Comparison of ENCODE assay signal across 2 cellular contexts in the genomic region with DNA sequence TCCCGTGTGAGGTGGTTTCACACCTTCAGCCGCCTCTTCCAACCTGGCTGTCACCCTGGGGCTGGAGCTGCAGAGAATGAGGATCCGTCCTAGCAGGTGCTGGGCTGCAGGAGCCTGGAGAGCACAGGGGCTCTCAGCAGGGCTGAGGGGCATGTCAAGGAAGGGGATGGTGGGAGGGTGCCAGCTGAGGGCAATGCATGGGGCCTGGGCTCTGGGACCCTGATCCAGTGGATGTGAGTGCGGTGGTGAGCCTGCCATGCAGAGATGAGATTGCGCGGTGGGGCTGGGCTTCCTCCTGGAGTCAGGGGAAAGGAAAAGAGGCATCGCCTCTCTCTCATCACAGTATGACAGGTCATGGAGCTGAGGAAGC.
TF ChIP-seq lines count a peak whose summit lies in the region.

No MANE protein-coding gene starts in this region.

TF ChIP-seq in A549, 52 proteins besides CTCF, POLR2A, EP300 and RAD21:
- no peak for TF ChIP-seq MAX (IDR thresholded peaks at IDR 0.05)
- TF ChIP-seq SREBF2 (IDR thresholded peaks at IDR 0.05), result no peak
- TF ChIP-seq MAZ (IDR thresholded peaks at IDR 0.05; ENCODE audit: borderline replicate concordance, low read depth, low read length), result no peak
- no peak for TF ChIP-seq CHD4 (IDR thresholded peaks at IDR 0.05; ENCODE audit: borderline replicate concordance)
- no peak for TF ChIP-seq ZFP36 (IDR thresholded peaks at IDR 0.05; ENCODE audit: borderline replicate concordance, partially characterized antibody)
- no peak for TF ChIP-seq REST (IDR thresholded peaks at IDR 0.05)
- TF ChIP-seq NFE2L2 (conservative IDR thresholded peaks at IDR 0.05; ENCODE audit: low read length), result no peak
- no peak for TF ChIP-seq ZSCAN20 (CRISPR knock-in tag; IDR thresholded peaks at IDR 0.05)
- no peak for TF ChIP-seq KDM1A (IDR thresholded peaks at IDR 0.05; ENCODE audit: low read depth)
- TF ChIP-seq BHLHE40 (IDR thresholded peaks at IDR 0.05; ENCODE audit: low read depth, low read length), result no peak
- TF ChIP-seq, protein P1, sequence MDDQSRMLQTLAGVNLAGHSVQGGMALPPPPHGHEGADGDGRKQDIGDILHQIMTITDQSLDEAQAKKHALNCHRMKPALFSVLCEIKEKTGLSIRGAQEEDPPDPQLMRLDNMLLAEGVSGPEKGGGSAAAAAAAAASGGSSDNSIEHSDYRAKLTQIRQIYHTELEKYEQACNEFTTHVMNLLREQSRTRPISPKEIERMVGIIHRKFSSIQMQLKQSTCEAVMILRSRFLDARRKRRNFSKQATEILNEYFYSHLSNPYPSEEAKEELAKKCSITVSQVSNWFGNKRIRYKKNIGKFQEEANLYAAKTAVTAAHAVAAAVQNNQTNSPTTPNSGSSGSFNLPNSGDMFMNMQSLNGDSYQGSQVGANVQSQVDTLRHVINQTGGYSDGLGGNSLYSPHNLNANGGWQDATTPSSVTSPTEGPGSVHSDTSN (IDR thresholded peaks at IDR 0.05), result no peak
- no peak for TF ChIP-seq ZC3H11A (IDR thresholded peaks at IDR 0.05)
- TF ChIP-seq JUNB (IDR thresholded peaks at IDR 0.05), result no peak
- TF ChIP-seq SMC3 (IDR thresholded peaks at IDR 0.05), result no peak
- no peak for TF ChIP-seq CBX2 (IDR thresholded peaks at IDR 0.05; ENCODE audit: borderline replicate concordance, low read depth)
- no peak for TF ChIP-seq RCOR1 (IDR thresholded peaks at IDR 0.05; ENCODE audit: low read depth, low read length)
- no peak for TF ChIP-seq BCL3 (IDR thresholded peaks at IDR 0.05)

TF ChIP-seq in endothelial cell of umbilical vein, 7 proteins besides CTCF, POLR2A, EP300 and RAD21:
- no peak for TF ChIP-seq JUN (IDR thresholded peaks at IDR 0.05; ENCODE audit: borderline replicate concordance, insufficient read depth, insufficient read length, low read depth)
- peak; percentile 3 for TF ChIP-seq POLR2AphosphoS5 (IDR thresholded peaks at IDR 0.05; ENCODE audit: insufficient read depth, low read depth, low read length)
- no peak for TF ChIP-seq MAX (IDR thresholded peaks at IDR 0.05; ENCODE audit: insufficient read depth, insufficient read length)
TF ChIP-seq in endothelial cell of umbilical vein: peak in this region for 1.
